In the genomic region with DNA sequence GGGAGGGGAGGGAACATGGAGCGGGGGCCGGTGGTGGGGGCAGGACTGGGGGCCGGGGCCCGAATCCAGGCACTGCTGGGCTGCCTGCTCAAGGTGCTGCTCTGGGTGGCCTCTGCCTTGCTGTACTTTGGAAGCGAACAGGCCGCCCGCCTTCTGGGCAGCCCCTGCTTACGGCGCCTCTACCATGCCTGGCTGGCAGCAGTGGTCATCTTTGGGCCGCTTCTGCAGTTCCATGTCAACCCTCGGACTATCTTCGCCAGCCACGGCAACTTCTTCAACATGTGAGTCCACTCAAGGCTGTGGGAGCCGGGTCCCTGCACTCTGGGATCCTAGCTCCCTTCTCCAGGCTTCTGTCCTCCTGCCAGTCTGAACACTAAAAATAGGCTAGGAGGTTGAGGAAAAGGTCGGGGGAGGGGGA, we compare ENCODE assay signal across 1 cellular context.
TF ChIP-seq lines count a peak whose summit lies in the region.

No MANE protein-coding gene starts in this region.

TF ChIP-seq in H1, 55 proteins besides CTCF, POLR2A, EP300 and RAD21:
- TF ChIP-seq CBX5 (IDR thresholded peaks at IDR 0.05; ENCODE audit: low read depth, low read length) (no peak), SP4 (IDR thresholded peaks at IDR 0.05; ENCODE audit: low read length) (no peak), TBP (IDR thresholded peaks at IDR 0.05; ENCODE audit: low read depth, low read length) (no peak), CHD2 (IDR thresholded peaks at IDR 0.05; ENCODE audit: low read length) (no peak), GABPA (IDR thresholded peaks at IDR 0.05; ENCODE audit: borderline replicate concordance, insufficient read depth, low read length) (no peak), TCF12 (IDR thresholded peaks at IDR 0.05; ENCODE audit: low read depth, low read length) (no peak), E2F6 (IDR thresholded peaks at IDR 0.05) (no peak), BRCA1 (IDR thresholded peaks at IDR 0.05; ENCODE audit: low read depth, low read length) (no peak), PHF8 (conservative IDR thresholded peaks at IDR 0.05; ENCODE audit: low read depth, low read length) (no peak), SIN3A (conservative IDR thresholded peaks at IDR 0.05 in 1 of 2, IDR thresholded peaks at IDR 0.05 in 1 of 2; ENCODE audit: low read depth in 1 of 2, low read length in 2 of 2) (no peak), KDM1A (IDR thresholded peaks at IDR 0.05; ENCODE audit: borderline replicate concordance, low read length) (no peak), BACH1 (IDR thresholded peaks at IDR 0.05; ENCODE audit: low read length) (no peak), JUND (IDR thresholded peaks at IDR 0.05; ENCODE audit: low read length) (no peak), TAF1 (IDR thresholded peaks at IDR 0.05; ENCODE audit: low read depth, low read length) (no peak), ASH2L (IDR thresholded peaks at IDR 0.05; ENCODE audit: low read length) (no peak), HDAC2 (IDR thresholded peaks at IDR 0.05; ENCODE audit: borderline replicate concordance in 1 of 2, low read depth in 2 of 2, low read length in 2 of 2) (no peak), CREB1 (IDR thresholded peaks at IDR 0.05) (no peak), RXRA (IDR thresholded peaks at IDR 0.05; ENCODE audit: insufficient read depth, low read depth, low read length) (no peak), GTF2F1 (IDR thresholded peaks at IDR 0.05; ENCODE audit: borderline replicate concordance, low read depth, low read length) (no peak)
TF ChIP-seq in H1: peak in this region for 0.
